ENCODE assay signal across 12 cellular contexts in genomic region chr4:54527532-54527931, GRCh38.
DNase-seq lines count a peak whose midpoint lies in the region; ATAC-seq lines count a peak whose summit lies in the region.
"Had no signal": no experiment of that assay in that cellular context is flagged by ENCODE, and none has a peak within 500 bp of the region (broad histone marks: within the 10 kb centered on the region; RNA-seq: fewer than 3 reads in every experiment).

No MANE protein-coding gene starts in this region.

- DNase-seq in NCI-H1436 (lab: John Stamatoyannopoulos, UW), result peak; percentile 49
- DNase-seq in NCI-H1436 treated with DMSO at 0.1 percent for 48 hours (lab: John Stamatoyannopoulos, UW), result no peak
- DNase-seq in NCI-H187 (lab: John Stamatoyannopoulos, UW), result peak; percentile 67 to 70
- peak; percentile 80 for DNase-seq in NCI-H748 (lab: John Stamatoyannopoulos, UW; ENCODE audit: unreplicated experiment)
- peak; percentile 41 for DNase-seq in islet precursor cell
- no peak for DNase-seq in amniotic stem cell (lab: John Stamatoyannopoulos, UW)
- no peak for DNase-seq in OCI-M2 (lab: John Stamatoyannopoulos, UW; ENCODE audit: unreplicated experiment)
- DNase-seq: DMS 273 treated with DMSO at 0.1 percent for 48 hours, NCI-H1930, PC-9, T-helper 9 cell had no signal

- no peak for ATAC-seq in GM21576 (IDR thresholded peaks at IDR 0.05; ENCODE audit: unreplicated experiment)

Comparison
In these comparisons a context has a peak if more than half of its experiments do, and no peak if none do; other contexts are left out.
1. DNase-seq: peak in NCI-H1436 (single experiment), NCI-H187 (2 of 2), NCI-H748 (single experiment) and islet precursor cell (single experiment); none in NCI-H1436 treated with DMSO at 0.1 percent for 48 hours (single experiment), amniotic stem cell (single experiment) and OCI-M2 (single experiment).